1 cellular context compared by ENCODE assay signal in genomic region chr14:100781952-100782351, GRCh38.
A peak's percentile ranks its signal among the peaks of the same experiment; 100 is the strongest.
TF ChIP-seq lines count a peak whose summit lies in the region.

No MANE protein-coding gene starts in this region.

TF ChIP-seq in HepG2, 621 proteins besides CTCF, POLR2A, EP300 and RAD21:
- TF ChIP-seq ZNF770 (CRISPR knock-in tag; IDR thresholded peaks at IDR 0.05) (peak; percentile 53; the same call in 1 of the 2 replicates), ZNF7 (CRISPR knock-in tag; IDR thresholded peaks at IDR 0.05) (no peak)
TF ChIP-seq in HepG2: peak in this region for 1.
